27 cellular contexts compared by ENCODE assay signal in genomic region chr15:35566991-35567390, GRCh38.
"Had no signal": no experiment of that assay in that cellular context is flagged by ENCODE, and none has a peak within 500 bp of the region (broad histone marks: within the 10 kb centered on the region; RNA-seq: fewer than 3 reads in every experiment).

No MANE protein-coding gene starts in this region.

- H3K4me1 ChIP-seq: neural progenitor cell, parathyroid adenoma, psoas muscle, spleen, suprapubic skin had no signal

- H3K27ac ChIP-seq: lower lobe of right lung, neural progenitor cell, neutrophil, parathyroid adenoma, psoas muscle, sigmoid colon, spleen, suprapubic skin, thoracic aorta, tibial artery, upper lobe of right lung had no signal

- DNase-seq: hypothalamus; immature natural killer cell; kidney; lower lobe of right lung; mammary epithelial cell; mesenchymal stem cell; naive B cell; natural killer cell; nephron progenitor cell; occipital lobe; psoas muscle; sigmoid colon; small intestine; spleen; stimulated activated CD4-positive, alpha-beta T cell treated with anti-CD3 and anti-CD28 coated beads, Interleukin-4, amount 100 ng/mL, for 24 hours; stimulated activated naive CD4-positive, alpha-beta T cell; tibial artery; trophoblast cell; upper lobe of right lung had no signal

- ATAC-seq: lower lobe of right lung; natural killer cell; psoas muscle; stimulated activated effector memory CD8-positive, alpha-beta T cell treated with anti-CD3 and anti-CD28 coated beads, Interleukin-12 subunit alpha, Interleukin-12 subunit beta, amount 100 ng/mL, for 72 hours; upper lobe of right lung had no signal

- FAIRE-seq: islet of Langerhans, kidney, small intestine, urothelium cell line had no signal

- H3K27me3 ChIP-seq: neural progenitor cell, neutrophil, sigmoid colon, spleen, suprapubic skin, tibial artery, upper lobe of right lung had no signal

- H3K36me3 ChIP-seq: lower lobe of right lung, neural progenitor cell, neutrophil, sigmoid colon, spleen, suprapubic skin, thoracic aorta, tibial artery, upper lobe of right lung had no signal

- H3K9me3 ChIP-seq: lower lobe of right lung, neutrophil, psoas muscle, sigmoid colon, spleen, suprapubic skin, thoracic aorta, tibial artery, upper lobe of right lung had no signal

- H3K4me3 ChIP-seq: lower lobe of right lung, neural progenitor cell, psoas muscle, sigmoid colon, spleen, suprapubic skin, thoracic aorta, tibial artery, upper lobe of right lung had no signal
